18 cellular contexts compared by ENCODE assay signal in the genomic region with DNA sequence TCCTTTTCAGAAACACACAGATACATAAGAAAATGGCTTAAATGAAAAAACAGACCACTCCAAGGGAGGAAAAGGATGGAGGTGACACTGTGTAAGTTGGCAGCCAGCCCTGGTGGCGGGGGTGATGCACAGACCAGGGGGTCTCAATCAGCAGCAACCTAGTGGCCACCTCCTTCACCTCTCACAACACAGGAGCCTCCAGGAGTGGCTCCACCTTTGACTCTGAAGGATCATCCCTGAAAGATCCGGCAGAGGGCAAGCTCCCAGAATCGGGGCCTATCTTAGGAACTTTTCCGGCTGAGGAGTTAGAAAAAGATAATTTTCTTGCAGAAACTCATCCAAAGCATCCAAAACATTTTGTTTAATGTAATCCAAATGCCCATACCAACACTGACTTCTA.
"Had no signal": no experiment of that assay in that cellular context is flagged by ENCODE, and none has a peak within 500 bp of the region (broad histone marks: within the 10 kb centered on the region; RNA-seq: fewer than 3 reads in every experiment).

No MANE protein-coding gene starts in this region.

- H3K36me3 Mint-ChIP-seq: naive thymus-derived CD4-positive, alpha-beta T cell; type B pancreatic cell had no signal

- H3K27ac Mint-ChIP-seq: naive thymus-derived CD4-positive, alpha-beta T cell; nephron progenitor cell; type B pancreatic cell had no signal

- H3K4me3 ChIP-seq: coronary artery, hepatocyte, prostate gland, sigmoid colon, suprapubic skin, thyroid gland, uterus had no signal

- DNase-seq: effector CD4-positive, alpha-beta T cell; left colon; mesendoderm; naive thymus-derived CD4-positive, alpha-beta T cell; nephron progenitor cell; retina; sigmoid colon; small intestine; stimulated activated CD4-positive, alpha-beta T cell treated with anti-CD3 and anti-CD28 coated beads, Interleukin-12 subunit alpha, Interleukin-12 subunit beta, amount 100 ng/mL, for 4 hours; stimulated activated naive CD8-positive, alpha-beta T cell treated with anti-CD3 and anti-CD28 coated beads, Interleukin-15, Interleukin-2, amounts not matched to agents 100 U/mL and 50 U/mL, for 24 hours; thyroid gland; uterus had no signal

- H3K9me3 Mint-ChIP-seq: nephron progenitor cell, type B pancreatic cell had no signal

- H3K4me3 Mint-ChIP-seq: naive thymus-derived CD4-positive, alpha-beta T cell; nephron progenitor cell; type B pancreatic cell had no signal

- H3K9me3 ChIP-seq: prostate gland, sigmoid colon, suprapubic skin, thyroid gland, uterus had no signal

- H3K36me3 ChIP-seq: prostate gland, sigmoid colon, suprapubic skin, thyroid gland, uterus had no signal

- H3K27ac ChIP-seq: coronary artery, hepatocyte, parathyroid adenoma, prostate gland, sigmoid colon, suprapubic skin, thyroid gland, uterus had no signal

- H3K4me1 ChIP-seq: parathyroid adenoma, prostate gland, thyroid gland, uterus had no signal

- H3K27me3 ChIP-seq: hepatocyte, sigmoid colon, suprapubic skin, thyroid gland, uterus had no signal

- ATAC-seq: left colon; naive thymus-derived CD4-positive, alpha-beta T cell; stimulated activated naive CD8-positive, alpha-beta T cell treated with anti-CD3 and anti-CD28 coated beads, Interleukin-15, Interleukin-2, amounts not matched to agents 100 U/mL and 50 U/mL, for 24 hours had no signal
